ENCODE assay signal across 8 cellular contexts in genomic region chr19:45584332-45585157, GRCh38. TPM values are rescaled to one million over a fixed set of nuclear protein-coding genes. Genes with fewer than 3 reads are reported as not detected.
DNase-seq lines count a peak whose midpoint lies in the region; ATAC-seq, FAIRE-seq and TF ChIP-seq lines count a peak whose summit lies in the region.

OPA3 (minus strand) TSS chr19:45584802; CDS start chr19:45584764, 38 bp downstream.

- peak in 1 of 3 experiments; percentile 24 for TF ChIP-seq CTCF in esophagus muscularis mucosa (IDR thresholded peaks at IDR 0.05)

- H3K27me3 Mint-ChIP-seq in activated T-cell treated with anti-CD3 and anti-CD28 coated beads, Interleukin-2, amount 50 U/mL, for 72 hours (ENCODE audit: low read depth), result peaks cover 6% of the 10 kb centered on the region

- peaks cover 12 to 22% (median 17%) of the 10 kb centered on the region in 4 donors for H3K4me1 ChIP-seq in esophagus muscularis mucosa
- H3K4me1 ChIP-seq in muscle layer of duodenum (ENCODE audit: control insufficient read depth in 1 of 2, insufficient read depth in 2 of 2, low read length in 2 of 2), result peaks cover 0 to 6% of the 10 kb centered on the region in 2 donors

- WGBS in esophagus muscularis mucosa, result 0% methylated on average over 48 of the region's 63 CpGs

- no peaks in the 10 kb centered on the region for H3K9me3 Mint-ChIP-seq in activated T-cell treated with anti-CD3 and anti-CD28 coated beads, Interleukin-2, amount 50 U/mL, for 72 hours

- no peaks in the 10 kb centered on the region for H3K36me3 ChIP-seq in KOPT-K1 (ENCODE audit: insufficient read depth, low read length)
- peaks cover 0 to 31% (median 0%) of the 10 kb centered on the region in 4 donors for H3K36me3 ChIP-seq in esophagus muscularis mucosa
- no peaks in the 10 kb centered on the region for H3K36me3 ChIP-seq in muscle layer of duodenum (ENCODE audit: control insufficient read depth in 1 of 2, insufficient read depth in 2 of 2, low read length in 2 of 2)

- peaks cover 6 to 8% of the 10 kb centered on the region in 2 donors for H3K36me3 Mint-ChIP-seq in activated T-cell treated with anti-CD3 and anti-CD28 coated beads, Interleukin-2, amount 50 U/mL, for 72 hours (ENCODE audit: insufficient read depth in 2 of 2)

- DNase-seq in DMS79 (lab: John Stamatoyannopoulos, UW) (peak; percentile 98), RCC 7860 (ENCODE audit: low spot score) (peak; percentile 96), esophagus muscularis mucosa (ENCODE audit: extremely low spot score) (peak; percentile 100)
- peak; percentile 99 to 100 for DNase-seq in activated T-cell treated with anti-CD3 and anti-CD28 coated beads, Interleukin-2, amount 50 U/mL, for 72 hours
- peak; percentile 99 to 100 for DNase-seq in stimulated activated CD8-positive, alpha-beta memory T cell treated with anti-CD3 and anti-CD28 coated beads, Interleukin-7, amount 100 ng/mL, for 4 hours (ENCODE audit: low read depth in 2 of 2)

- TF ChIP-seq POLR2A in esophagus muscularis mucosa (IDR thresholded peaks at IDR 0.05; ENCODE audit: low read depth), result no peak

- H3K27me3 ChIP-seq in esophagus muscularis mucosa, result no peaks in the 10 kb centered on the region
- no peaks in the 10 kb centered on the region for H3K27me3 ChIP-seq in muscle layer of duodenum (ENCODE audit: low read depth, low read length)

- H3K4me3 ChIP-seq in esophagus muscularis mucosa (peak within 1 kb of the TSS; percentile 69 to 87 (median 76)), muscle layer of duodenum (ENCODE audit: low read depth in 1 of 2, low read length in 2 of 2) (peak within 1 kb of the TSS; percentile 70 to 83)

- peaks cover 11% of the 10 kb centered on the region for H3K4me1 Mint-ChIP-seq in activated T-cell treated with anti-CD3 and anti-CD28 coated beads, Interleukin-2, amount 50 U/mL, for 72 hours (ENCODE audit: low read depth)

- TF ChIP-seq EP300 in esophagus muscularis mucosa (IDR thresholded peaks at IDR 0.05), result peak; percentile 98

- H3K4me3 Mint-ChIP-seq in activated T-cell treated with anti-CD3 and anti-CD28 coated beads, Interleukin-2, amount 50 U/mL, for 72 hours, result peak within 1 kb of the TSS; percentile 91 to 95

- H3K27ac ChIP-seq in KOPT-K1 (ENCODE audit: low read depth, low read length, poor library complexity, severe bottlenecking) (peak within 1 kb of the TSS; percentile 80), esophagus muscularis mucosa (replicated peaks in 1 of 4) (peak within 1 kb of the TSS; percentile 96 to 98 (median 96)), muscle layer of duodenum (ENCODE audit: low read length) (peak within 1 kb of the TSS; percentile 97)

- intact Hi-C loops in esophagus muscularis mucosa (cut with DNase I), result no loop called here

- H3K27ac Mint-ChIP-seq in activated T-cell treated with anti-CD3 and anti-CD28 coated beads, Interleukin-2, amount 50 U/mL, for 72 hours, result peak within 1 kb of the TSS; percentile 73

- ATAC-seq in GM21786 (IDR thresholded peaks at IDR 0.05; ENCODE audit: unreplicated experiment), result peak; percentile 89
- ATAC-seq in activated T-cell treated with anti-CD3 and anti-CD28 coated beads, Interleukin-2, amount 50 U/mL, for 72 hours (replicated peaks in 1 of 2), result peak; percentile 91

- H3K9me3 ChIP-seq in KOPT-K1 (ENCODE audit: insufficient read depth, low read length, poor library complexity, severe bottlenecking), result no peaks in the 10 kb centered on the region
- no peaks in the 10 kb centered on the region for H3K9me3 ChIP-seq in esophagus muscularis mucosa
- no peaks in the 10 kb centered on the region for H3K9me3 ChIP-seq in muscle layer of duodenum (ENCODE audit: control insufficient read depth in 1 of 2, low read length in 2 of 2)

- FAIRE-seq in RCC 7860 (lab: Jason Lieb, UNC), result peak; percentile 87

RNA-seq across cellular contexts. Expression of gene OPA3, which starts in this region (rescaled TPM):
- 10 to 100 TPM; 10.3 to 12.6 TPM for total RNA-seq in activated T-cell treated with anti-CD3 and anti-CD28 coated beads, Interleukin-2, amount 50 U/mL, for 72 hours
- 10 to 100 TPM in 2 of 4 donors, 1 to 10 TPM in 2; 6.2 to 20.0 (median 13.8) TPM for total RNA-seq in esophagus muscularis mucosa

Comparison
In these comparisons a context has a peak if more than half of its experiments do, and no peak if none do; other contexts are left out.
1. Peak in every context shown above with its lines: DNase-seq, ATAC-seq, H3K4me3 ChIP-seq and H3K27ac ChIP-seq.